In the genomic region with DNA sequence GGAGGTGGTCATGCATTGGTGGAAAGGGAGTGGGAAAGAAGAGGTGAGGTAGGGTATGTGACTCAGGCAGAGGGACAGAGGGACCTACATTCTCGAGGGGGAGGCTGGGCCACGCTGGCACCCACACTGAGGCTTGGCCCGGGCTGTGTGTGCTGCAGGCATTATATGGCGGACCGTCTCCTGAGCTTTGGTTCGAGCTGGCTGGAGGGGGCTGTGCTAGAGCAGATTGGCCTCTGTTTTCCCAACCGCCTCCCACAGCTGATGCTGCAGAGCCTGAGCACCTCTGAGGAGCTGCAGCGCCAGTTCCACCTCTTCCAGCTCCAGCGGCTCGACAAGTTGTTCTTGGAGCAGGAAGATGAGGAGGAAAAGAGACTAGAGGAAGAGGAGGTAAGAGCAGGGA, we compare ENCODE assay signal across 1 cellular context.
TF ChIP-seq lines count a peak whose summit lies in the region.

No MANE protein-coding gene starts in this region.

TF ChIP-seq in H1, 55 proteins besides CTCF, POLR2A, EP300 and RAD21:
- TF ChIP-seq KDM1A (IDR thresholded peaks at IDR 0.05; ENCODE audit: borderline replicate concordance, low read length) (no peak), RFX5 (IDR thresholded peaks at IDR 0.05; ENCODE audit: borderline replicate concordance, low read depth, low read length) (no peak), SIRT6 (IDR thresholded peaks at IDR 0.05; ENCODE audit: low read length) (no peak), TAF7 (optimal IDR thresholded peaks at IDR 0.05; ENCODE audit: borderline replicate concordance, low read depth, low read length) (no peak), ASH2L (IDR thresholded peaks at IDR 0.05; ENCODE audit: low read length) (no peak), SUZ12 (IDR thresholded peaks at IDR 0.05; ENCODE audit: low read length) (no peak), CTBP2 (IDR thresholded peaks at IDR 0.05; ENCODE audit: borderline replicate concordance, insufficient read depth, insufficient read length, low read length) (no peak)
- TF ChIP-seq, protein P1, sequence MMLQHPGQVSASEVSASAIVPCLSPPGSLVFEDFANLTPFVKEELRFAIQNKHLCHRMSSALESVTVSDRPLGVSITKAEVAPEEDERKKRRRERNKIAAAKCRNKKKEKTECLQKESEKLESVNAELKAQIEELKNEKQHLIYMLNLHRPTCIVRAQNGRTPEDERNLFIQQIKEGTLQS (IDR thresholded peaks at IDR 0.05; ENCODE audit: insufficient read depth, low read depth, low read length) = no peak
